Comparison of ENCODE assay signal across 15 cellular contexts in genomic region chr12:89864419-89864818, GRCh38.
DNase-seq lines count a peak whose midpoint lies in the region; ATAC-seq and TF ChIP-seq lines count a peak whose summit lies in the region.
"Had no signal": no experiment of that assay in that cellular context is flagged by ENCODE, and none has a peak within 500 bp of the region (broad histone marks: within the 10 kb centered on the region; RNA-seq: fewer than 3 reads in every experiment).

No MANE protein-coding gene starts in this region.

- DNase-seq in activated CD8-positive, alpha-beta memory T cell treated with anti-CD3 and anti-CD28 coated beads, Interleukin-2, amount 10 ng/mL, durations not matched to agents 7 days and 5 days = no peak
- DNase-seq in activated CD8-positive, alpha-beta memory T cell treated with anti-CD3 and anti-CD28 coated beads for 24 hours = no peak
- DNase-seq in OCI-LY7 (ENCODE audit: low spot score) (no peak), nucleus accumbens (lab: John Stamatoyannopoulos, UW) (no peak), head of caudate nucleus (no peak)
- no peak for DNase-seq in effector memory CD4-positive, alpha-beta T cell
- DNase-seq in stimulated activated effector memory CD8-positive, alpha-beta T cell treated with anti-CD3 and anti-CD28 coated beads, Interleukin-12 subunit alpha, Interleukin-12 subunit beta, amount 100 ng/mL, for 72 hours (ENCODE audit: low spot score in 2 of 2) = no peak
- DNase-seq: activated CD4-positive, CD25-positive, alpha-beta regulatory T cell treated with anti-CD3 and anti-CD28 coated beads, Interleukin-2, amount 50 U/mL, for 72 hours; activated effector memory CD4-positive, alpha-beta T cell treated with anti-CD3 and anti-CD28 coated beads, Interleukin-2, amount 50 U/mL, for 16 hours; cerebellar nuclear complex; DND-41; NCI-H1930; stimulated activated CD4-positive, alpha-beta T cell treated with anti-CD3 and anti-CD28 coated beads, Interleukin-15, amount 100 ng/mL, for 24 hours had no signal

- no peak overlapping the region for H3K4me3 ChIP-seq in OCI-LY7 (ENCODE audit: low read depth, low read length, poor library complexity, severe bottlenecking)
- H3K4me3 ChIP-seq in effector memory CD4-positive, alpha-beta T cell (ENCODE audit: insufficient read depth, low read depth, low read length, poor library complexity, severe bottlenecking) = no peak overlapping the region

- TF ChIP-seq CTCF in OCI-LY7 (conservative IDR thresholded peaks at IDR 0.05; ENCODE audit: low read length) = no peak

- peak overlapping the region; percentile 78 for H3K27ac ChIP-seq in OCI-LY7 (ENCODE audit: low read depth, low read length, poor library complexity, severe bottlenecking)
- H3K27ac ChIP-seq in effector memory CD4-positive, alpha-beta T cell (ENCODE audit: insufficient read depth, low read length, poor library complexity, severe bottlenecking) = peak overlapping the region; percentile 90

- CTCF ChIA-PET in activated CD8-positive, alpha-beta memory T cell treated with anti-CD3 and anti-CD28 coated beads, Interleukin-2, amount 10 ng/mL, durations not matched to agents 7 days and 5 days (lab: Charles Lee) = interaction anchor here (0.9 to 2.4 kb wide), 5 partner anchors 9 to 156 kb away, joined by 3 to 11 read pairs (median 5); partner anchors contain the start of gene ATP2B1
- CTCF ChIA-PET in OCI-LY7 (lab: Charles Lee; ENCODE audit: unreplicated experiment) = interaction anchor here (1.3 kb wide), 1 partner anchor 12 kb away, joined by 3 read pairs; no protein-coding TSS in a partner anchor

- H2AFZ ChIP-seq in OCI-LY7 (ENCODE audit: low read length) = peak overlapping the region; percentile 94

- no peak for ATAC-seq in activated CD8-positive, alpha-beta memory T cell treated with anti-CD3 and anti-CD28 coated beads, Interleukin-2, amount 10 ng/mL, durations not matched to agents 7 days and 5 days
- ATAC-seq in stimulated activated effector memory CD8-positive, alpha-beta T cell treated with anti-CD3 and anti-CD28 coated beads, Interleukin-12 subunit alpha, Interleukin-12 subunit beta, amount 100 ng/mL, for 72 hours = no peak
- no peak for ATAC-seq in GM21825 (IDR thresholded peaks at IDR 0.05; ENCODE audit: unreplicated experiment)

- POLR2A ChIA-PET in OCI-LY7 (lab: Charles Lee) = interaction anchor here (0.8 to 3.3 kb wide), 11 partner anchors 9 to 247 kb away, joined by 3 to 12 read pairs (median 6); no protein-coding TSS in a partner anchor

- no peaks in the 10 kb centered on the region for H3K9me2 ChIP-seq in OCI-LY7 (ENCODE audit: insufficient read depth, low read length)

- BruUV-seq in OCI-LY7 (replicated peaks; lab: Mats Ljungman, UMichigan) = no TSS peak

- H3K36me3 ChIP-seq in OCI-LY7 (ENCODE audit: insufficient read depth, low read length) = no peaks in the 10 kb centered on the region; the same call in 1 of the 2 replicates
- H3K36me3 ChIP-seq in effector memory CD4-positive, alpha-beta T cell (ENCODE audit: control insufficient read depth, insufficient read depth, low read length) = no peaks in the 10 kb centered on the region

- H3K9me3 Mint-ChIP-seq in activated CD8-positive, alpha-beta memory T cell treated with anti-CD3 and anti-CD28 coated beads, Interleukin-2, amount 10 ng/mL, durations not matched to agents 7 days and 5 days (ENCODE audit: low read depth) = peaks cover 6% of the 10 kb centered on the region
- peaks cover 4% of the 10 kb centered on the region for H3K9me3 Mint-ChIP-seq in stimulated activated effector memory CD8-positive, alpha-beta T cell treated with anti-CD3 and anti-CD28 coated beads, Interleukin-12 subunit alpha, Interleukin-12 subunit beta, amount 100 ng/mL, for 72 hours

- H3K9me3 ChIP-seq in OCI-LY7 (ENCODE audit: low read length) = 0 out of 2 replicates have a peak, but pooled peaks cover under 1% of the 10 kb centered on the region
- H3K9me3 ChIP-seq in effector memory CD4-positive, alpha-beta T cell (ENCODE audit: control insufficient read depth, low read length) = no peaks in the 10 kb centered on the region

- intact Hi-C loops in OCI-LY7 (cut with micrococcal nuclease; ENCODE audit: unreplicated experiment) = loop anchor here (5.0 kb wide), 4 partner anchors 63 to 322 kb away; no protein-coding TSS in a partner anchor
- intact Hi-C loops in head of caudate nucleus (cut with DNase I) = no loop called here

- no peaks in the 10 kb centered on the region for H3K27me3 Mint-ChIP-seq in activated CD8-positive, alpha-beta memory T cell treated with anti-CD3 and anti-CD28 coated beads, Interleukin-2, amount 10 ng/mL, durations not matched to agents 7 days and 5 days

- H3K4me1 Mint-ChIP-seq in activated CD8-positive, alpha-beta memory T cell treated with anti-CD3 and anti-CD28 coated beads, Interleukin-2, amount 10 ng/mL, durations not matched to agents 7 days and 5 days = peaks cover 28% of the 10 kb centered on the region
- peaks cover 35% of the 10 kb centered on the region for H3K4me1 Mint-ChIP-seq in stimulated activated effector memory CD8-positive, alpha-beta T cell treated with anti-CD3 and anti-CD28 coated beads, Interleukin-12 subunit alpha, Interleukin-12 subunit beta, amount 100 ng/mL, for 72 hours

- H3K4me1 ChIP-seq in OCI-LY7 (ENCODE audit: insufficient read depth, low read length, poor library complexity, severe bottlenecking) = peaks cover 46% of the 10 kb centered on the region
- H3K4me1 ChIP-seq in effector memory CD4-positive, alpha-beta T cell (ENCODE audit: control insufficient read depth, insufficient read depth, low read length, poor library complexity, severe bottlenecking) = peaks cover 34% of the 10 kb centered on the region
- H3K4me1 ChIP-seq: parathyroid adenoma had no signal

- peaks cover 22% of the 10 kb centered on the region for H3K36me3 Mint-ChIP-seq in activated CD8-positive, alpha-beta memory T cell treated with anti-CD3 and anti-CD28 coated beads, Interleukin-2, amount 10 ng/mL, durations not matched to agents 7 days and 5 days
- H3K36me3 Mint-ChIP-seq in stimulated activated effector memory CD8-positive, alpha-beta T cell treated with anti-CD3 and anti-CD28 coated beads, Interleukin-12 subunit alpha, Interleukin-12 subunit beta, amount 100 ng/mL, for 72 hours = no peaks in the 10 kb centered on the region

- H3K27ac Mint-ChIP-seq in activated CD8-positive, alpha-beta memory T cell treated with anti-CD3 and anti-CD28 coated beads, Interleukin-2, amount 10 ng/mL, durations not matched to agents 7 days and 5 days = peak overlapping the region; percentile 55
- peak overlapping the region; percentile 94 for H3K27ac Mint-ChIP-seq in stimulated activated effector memory CD8-positive, alpha-beta T cell treated with anti-CD3 and anti-CD28 coated beads, Interleukin-12 subunit alpha, Interleukin-12 subunit beta, amount 100 ng/mL, for 72 hours

- H3K4me3 Mint-ChIP-seq in activated CD8-positive, alpha-beta memory T cell treated with anti-CD3 and anti-CD28 coated beads, Interleukin-2, amount 10 ng/mL, durations not matched to agents 7 days and 5 days = no peak overlapping the region
- no peak overlapping the region for H3K4me3 Mint-ChIP-seq in stimulated activated effector memory CD8-positive, alpha-beta T cell treated with anti-CD3 and anti-CD28 coated beads, Interleukin-12 subunit alpha, Interleukin-12 subunit beta, amount 100 ng/mL, for 72 hours

- H3K27me3 ChIP-seq in effector memory CD4-positive, alpha-beta T cell (replicated peaks; ENCODE audit: control insufficient read depth, insufficient read depth, low read length, poor library complexity, severe bottlenecking) = no peaks in the 10 kb centered on the region

- H3K4me2 ChIP-seq in OCI-LY7 (ENCODE audit: low read length) = no peak overlapping the region; the same call in none of the 2 replicates

- H4K20me1 ChIP-seq in OCI-LY7 (ENCODE audit: insufficient read depth, low read length) = no peaks in the 10 kb centered on the region

- H3K79me2 ChIP-seq in OCI-LY7 (ENCODE audit: insufficient read depth, low read depth, low read length) = no peaks in the 10 kb centered on the region
- H3K79me2 ChIP-seq: parathyroid adenoma had no signal
